Comparison of ENCODE assay signal across 8 cellular contexts in genomic region chr17:78117027-78117981, GRCh38. TPM values are rescaled to one million over a fixed set of nuclear protein-coding genes. Genes with fewer than 3 reads are reported as not detected.
DNase-seq lines count a peak whose midpoint lies in the region; ATAC-seq and TF ChIP-seq lines count a peak whose summit lies in the region.

No MANE protein-coding gene starts in this region.

- TF ChIP-seq CTCF in endothelial cell (IDR thresholded peaks at IDR 0.05; ENCODE audit: unreplicated experiment) (peak; percentile 24), retinal pigment epithelial cell (conservative IDR thresholded peaks at IDR 0.05; ENCODE audit: low read depth, low read length) (peak; percentile 61)

- H3K27ac ChIP-seq in Karpas-422 (ENCODE audit: low read length): no peak overlapping the region

- no peak overlapping the region for H2AFZ ChIP-seq in Karpas-422 (ENCODE audit: low read length)

- 0 out of 2 replicates have a peak, but pooled peaks cover 2% of the 10 kb centered on the region for H3K79me2 ChIP-seq in Karpas-422 (ENCODE audit: low read length)

- H3K27me3 ChIP-seq in Karpas-422 (ENCODE audit: low read length): no peaks in the 10 kb centered on the region

- no peaks in the 10 kb centered on the region for H3K9me2 ChIP-seq in Karpas-422 (replicated peaks; ENCODE audit: insufficient read depth, low read length)

- ATAC-seq in activated CD8-positive, alpha-beta memory T cell treated with anti-CD3 and anti-CD28 coated beads, Interleukin-2, amount 10 ng/mL, durations not matched to agents 7 days and 5 days: no peak
- no peak for ATAC-seq in GM21528 (IDR thresholded peaks at IDR 0.05; ENCODE audit: low FRiP score, unreplicated experiment)

- H3K4me1 Mint-ChIP-seq in activated CD8-positive, alpha-beta memory T cell treated with anti-CD3 and anti-CD28 coated beads, Interleukin-2, amount 10 ng/mL, durations not matched to agents 7 days and 5 days: peaks cover 58% of the 10 kb centered on the region
- H3K4me1 Mint-ChIP-seq in endothelial cell (ENCODE audit: unreplicated experiment): no peaks in the 10 kb centered on the region

- peak overlapping the region; percentile 35 for H3K27ac Mint-ChIP-seq in activated CD8-positive, alpha-beta memory T cell treated with anti-CD3 and anti-CD28 coated beads, Interleukin-2, amount 10 ng/mL, durations not matched to agents 7 days and 5 days
- no peak overlapping the region for H3K27ac Mint-ChIP-seq in endothelial cell (ENCODE audit: unreplicated experiment)

- no peak overlapping the region for H3K4me2 ChIP-seq in Karpas-422 (ENCODE audit: low read depth, low read length, poor library complexity, severe bottlenecking)

- H3K27me3 Mint-ChIP-seq in activated CD8-positive, alpha-beta memory T cell treated with anti-CD3 and anti-CD28 coated beads, Interleukin-2, amount 10 ng/mL, durations not matched to agents 7 days and 5 days: no peaks in the 10 kb centered on the region
- H3K27me3 Mint-ChIP-seq in endothelial cell (ENCODE audit: unreplicated experiment): peaks cover 13% of the 10 kb centered on the region

- H3K4me1 ChIP-seq in Karpas-422 (ENCODE audit: low read length): peaks cover 8% of the 10 kb centered on the region

- peaks cover 5% of the 10 kb centered on the region for H3K36me3 ChIP-seq in Karpas-422 (ENCODE audit: insufficient read depth, low read length)

- no peak for DNase-seq in activated CD8-positive, alpha-beta memory T cell treated with anti-CD3 and anti-CD28 coated beads, Interleukin-2, amount 10 ng/mL, durations not matched to agents 7 days and 5 days
- DNase-seq in activated CD8-positive, alpha-beta memory T cell treated with anti-CD3 and anti-CD28 coated beads, Interleukin-2, amount 50 U/mL, for 4 hours: no peak
- peak; percentile 77 for DNase-seq in NCI-H774 (lab: John Stamatoyannopoulos, UW)
- DNase-seq in endothelial cell (ENCODE audit: low spot score): no peak
- DNase-seq in retinal pigment epithelial cell (ENCODE audit: low read depth): no peak
- no peak for DNase-seq in Kasumi-1 (lab: John Stamatoyannopoulos, UW)
- DNase-seq in Karpas-422: no peak

- H3K4me3 ChIP-seq in retinal pigment epithelial cell (ENCODE audit: low read length) (no peak overlapping the region), Karpas-422 (ENCODE audit: low read length) (no peak overlapping the region)

- H3K9me3 Mint-ChIP-seq in activated CD8-positive, alpha-beta memory T cell treated with anti-CD3 and anti-CD28 coated beads, Interleukin-2, amount 10 ng/mL, durations not matched to agents 7 days and 5 days (ENCODE audit: low read depth): no peaks in the 10 kb centered on the region
- no peaks in the 10 kb centered on the region for H3K9me3 Mint-ChIP-seq in endothelial cell (ENCODE audit: unreplicated experiment)

- H3K4me3 Mint-ChIP-seq in activated CD8-positive, alpha-beta memory T cell treated with anti-CD3 and anti-CD28 coated beads, Interleukin-2, amount 10 ng/mL, durations not matched to agents 7 days and 5 days: no peak overlapping the region
- peak overlapping the region; percentile 56 for H3K4me3 Mint-ChIP-seq in endothelial cell (ENCODE audit: unreplicated experiment)

- peaks cover 6% of the 10 kb centered on the region; the same call in 1 of the 2 replicates for H4K20me1 ChIP-seq in Karpas-422 (ENCODE audit: insufficient read depth, low read depth, low read length)

- CTCF ChIA-PET in activated CD8-positive, alpha-beta memory T cell treated with anti-CD3 and anti-CD28 coated beads, Interleukin-2, amount 10 ng/mL, durations not matched to agents 7 days and 5 days (lab: Charles Lee): interaction anchor here (1.3 to 13.4 kb wide), 4 partner anchors 10 to 59 kb away, joined by 4 to 257 read pairs (median 92); partner anchors contain the start of genes TMC6 and TMC8

- H3K9me3 ChIP-seq in Karpas-422 (ENCODE audit: low read length): no peaks in the 10 kb centered on the region

- no peak overlapping the region for H3K9ac ChIP-seq in Karpas-422 (ENCODE audit: low read length)

- peaks cover 41% of the 10 kb centered on the region for H3K36me3 Mint-ChIP-seq in activated CD8-positive, alpha-beta memory T cell treated with anti-CD3 and anti-CD28 coated beads, Interleukin-2, amount 10 ng/mL, durations not matched to agents 7 days and 5 days
- H3K36me3 Mint-ChIP-seq in endothelial cell (ENCODE audit: low read depth, unreplicated experiment): peaks cover 16% of the 10 kb centered on the region

RNA-seq across cellular contexts. Expression of gene TMC6, which starts 11.3 kb away (rescaled TPM):
- 100 to 1,000 TPM; 347 to 431 TPM for total RNA-seq in activated CD8-positive, alpha-beta memory T cell treated with anti-CD3 and anti-CD28 coated beads, Interleukin-2, amount 10 ng/mL, durations not matched to agents 7 days and 5 days
- 292 TPM for total RNA-seq in endothelial cell (ENCODE audit: unreplicated experiment)
- total RNA-seq in Karpas-422 (2014; rRNA removed; shearing (Covaris generic); ENCODE audit: low replicate concordance): 70.7 and 179 TPM in 2 replicates

RNA-seq across cellular contexts. Expression of gene TMC8, which starts 13.3 kb away (rescaled TPM):
- 100 to 1,000 TPM; 251 to 292 TPM for total RNA-seq in activated CD8-positive, alpha-beta memory T cell treated with anti-CD3 and anti-CD28 coated beads, Interleukin-2, amount 10 ng/mL, durations not matched to agents 7 days and 5 days
- total RNA-seq in endothelial cell (ENCODE audit: unreplicated experiment): 55.8 TPM
- 57.9 and 113 TPM in 2 replicates for total RNA-seq in Karpas-422 (2014; rRNA removed; shearing (Covaris generic); ENCODE audit: low replicate concordance)

RNA-seq across cellular contexts. Expression of gene C17orf99, which starts 28.9 kb away (rescaled TPM):
- not detected for total RNA-seq in activated CD8-positive, alpha-beta memory T cell treated with anti-CD3 and anti-CD28 coated beads, Interleukin-2, amount 10 ng/mL, durations not matched to agents 7 days and 5 days
- total RNA-seq in endothelial cell (ENCODE audit: unreplicated experiment): not detected
- not detected in 2 replicates for total RNA-seq in Karpas-422 (2014; rRNA removed; shearing (Covaris generic); ENCODE audit: low replicate concordance)

RNA-seq across cellular contexts. Expression of gene SYNGR2, which starts 51.1 kb away (rescaled TPM):
- total RNA-seq in activated CD8-positive, alpha-beta memory T cell treated with anti-CD3 and anti-CD28 coated beads, Interleukin-2, amount 10 ng/mL, durations not matched to agents 7 days and 5 days: 10 to 100 TPM; 41.2 to 80.3 TPM
- 72.6 TPM for total RNA-seq in endothelial cell (ENCODE audit: unreplicated experiment)
- total RNA-seq in Karpas-422 (2014; rRNA removed; shearing (Covaris generic); ENCODE audit: low replicate concordance): 31.9 and 33.6 TPM in 2 replicates
